9 cellular contexts compared by ENCODE assay signal in genomic region chr10:84613336-84614021, GRCh38.
A peak's percentile ranks its signal among the peaks of the same experiment; 100 is the strongest.
DNase-seq lines count a peak whose midpoint lies in the region; ATAC-seq and TF ChIP-seq lines count a peak whose summit lies in the region.
"Had no signal": no experiment of that assay in that cellular context is flagged by ENCODE, and none has a peak within 500 bp of the region (broad histone marks: within the 10 kb centered on the region; RNA-seq: fewer than 3 reads in every experiment).

No MANE protein-coding gene starts in this region.

- no peak overlapping the region for H3K4ac ChIP-seq in neuronal stem cell (ENCODE audit: low read length)

- H2AK5ac ChIP-seq in neuronal stem cell (ENCODE audit: low read depth, low read length): no peak overlapping the region

- H3K4me2 ChIP-seq in neuronal stem cell (ENCODE audit: insufficient read depth, low read length, poor library complexity, severe bottlenecking): no peak overlapping the region

- no CpG with 5 or more reads among the region's 7 CpGs for WGBS in neuronal stem cell (ENCODE audit: extremely low coverage in 2 of 2, insufficient read length in 2 of 2, insufficient replicate concordance in 1 of 2), 2 donors
- 29 to 47% (median 37%) methylated on average over 7 of the region's 7 CpGs for WGBS in spleen, 5 donors

- DNase-seq in NCI-H1105 treated with DMSO at 0.1 percent for 48 hours (lab: John Stamatoyannopoulos, UW) (peak; percentile 23), NCI-H1105 (lab: John Stamatoyannopoulos, UW) (no peak), NCI-H524 treated with DMSO at 0.1 percent for 48 hours (lab: John Stamatoyannopoulos, UW) (peak; percentile 52), epithelial cell of esophagus (ENCODE audit: low read depth) (peak; percentile 86), neuronal stem cell (ENCODE audit: low spot score) (peak; percentile 63), spleen (no peak)

- H4K91ac ChIP-seq in neuronal stem cell (ENCODE audit: low read depth, low read length, poor library complexity): no peak overlapping the region

- no peak overlapping the region for H4K8ac ChIP-seq in neuronal stem cell (ENCODE audit: low read depth, low read length)

- peak overlapping the region; percentile 29 for H3K23ac ChIP-seq in neuronal stem cell (ENCODE audit: low read depth, low read length, poor library complexity)

- no peak overlapping the region for H2BK120ac ChIP-seq in neuronal stem cell (ENCODE audit: low read depth, low read length)

- H3K27ac ChIP-seq in neuronal stem cell (replicated peaks; ENCODE audit: low read length) (no peak overlapping the region), spleen (no peak overlapping the region)
- H3K27ac ChIP-seq: skin epidermis had no signal

- H3K79me1 ChIP-seq in neuronal stem cell (ENCODE audit: low read depth, low read length): no peaks in the 10 kb centered on the region

- H3K4me3 ChIP-seq in epithelial cell of esophagus (ENCODE audit: low read length): no peak overlapping the region
- H3K4me3 ChIP-seq in neuronal stem cell (ENCODE audit: low read length in 2 of 2): no peak overlapping the region
- H3K4me3 ChIP-seq in spleen: no peak overlapping the region
- H3K4me3 ChIP-seq: skin epidermis had no signal

- TF ChIP-seq CTCF in epithelial cell of esophagus (IDR thresholded peaks at IDR 0.05; ENCODE audit: insufficient read depth, low read depth, low read length, missing control alignments): peak; percentile 88
- peak in 2 of 11 experiments; percentile 17 to 28 for TF ChIP-seq CTCF in spleen (IDR thresholded peaks at IDR 0.05 in 8 of 11, conservative IDR thresholded peaks at IDR 0.05 in 3 of 11)

- ATAC-seq in HG03139 (IDR thresholded peaks at IDR 0.05; ENCODE audit: unreplicated experiment) (peak; percentile 54), GM18858 (IDR thresholded peaks at IDR 0.05; ENCODE audit: unreplicated experiment) (no peak)

- H2BK15ac ChIP-seq in neuronal stem cell (ENCODE audit: low read length): no peak overlapping the region

- intact Hi-C loops in spleen (cut with DNase I; ENCODE audit: low total_unique reads): no loop called here

- H3K36me3 ChIP-seq in neuronal stem cell (replicated peaks in 1 of 2; ENCODE audit: control insufficient read depth in 2 of 2, insufficient read depth in 2 of 2, low read length in 2 of 2): peaks cover 0 to 2% of the 10 kb centered on the region in 2 donors
- no peaks in the 10 kb centered on the region for H3K36me3 ChIP-seq in spleen

- H3K4me1 ChIP-seq in neuronal stem cell (ENCODE audit: control insufficient read depth in 2 of 2, insufficient read depth in 1 of 2, low read depth in 1 of 2, low read length in 2 of 2): no peaks in the 10 kb centered on the region
- H3K4me1 ChIP-seq in spleen: no peaks in the 10 kb centered on the region

- no peak overlapping the region for H2BK12ac ChIP-seq in neuronal stem cell (ENCODE audit: low read length)

- H2BK5ac ChIP-seq in neuronal stem cell (ENCODE audit: low read length): no peak overlapping the region

- no peak overlapping the region for H3K9ac ChIP-seq in neuronal stem cell (ENCODE audit: low read depth, low read length, poor library complexity)

- H3K9me3 ChIP-seq in neuronal stem cell (replicated peaks in 1 of 2; ENCODE audit: control insufficient read depth in 2 of 2, insufficient read depth in 1 of 2, low read depth in 1 of 2, low read length in 2 of 2): peaks cover 0 to 2% of the 10 kb centered on the region in 2 donors
- H3K9me3 ChIP-seq in spleen: peaks cover 0 to 4% (median 0%) of the 10 kb centered on the region in 8 donors

- TF ChIP-seq POLR2A in spleen (IDR thresholded peaks at IDR 0.05): no peak

- no peak overlapping the region for H2AFZ ChIP-seq in neuronal stem cell (ENCODE audit: low read length)

- H3K27me3 ChIP-seq in neuronal stem cell (ENCODE audit: control insufficient read depth in 3 of 3, insufficient read depth in 3 of 3, low read depth in 1 of 3, low read length in 3 of 3) (no peaks in the 10 kb centered on the region), spleen (replicated peaks in 1 of 7) (peaks cover 0 to 35% (median 0%) of the 10 kb centered on the region in 7 donors)

- no peak overlapping the region for H3K18ac ChIP-seq in neuronal stem cell (ENCODE audit: low read length)

- H3K14ac ChIP-seq in neuronal stem cell (ENCODE audit: low read length): peak overlapping the region; percentile 33

Comparison
In these comparisons a context has a peak if more than half of its experiments do, and no peak if none do; other contexts are left out.
1. DNase-seq: peak in NCI-H1105 treated with DMSO at 0.1 percent for 48 hours (single experiment), NCI-H524 treated with DMSO at 0.1 percent for 48 hours (single experiment), epithelial cell of esophagus (single experiment) and neuronal stem cell (single experiment); none in NCI-H1105 (single experiment) and spleen (single experiment).